9 cellular contexts compared by ENCODE assay signal in the genomic region with DNA sequence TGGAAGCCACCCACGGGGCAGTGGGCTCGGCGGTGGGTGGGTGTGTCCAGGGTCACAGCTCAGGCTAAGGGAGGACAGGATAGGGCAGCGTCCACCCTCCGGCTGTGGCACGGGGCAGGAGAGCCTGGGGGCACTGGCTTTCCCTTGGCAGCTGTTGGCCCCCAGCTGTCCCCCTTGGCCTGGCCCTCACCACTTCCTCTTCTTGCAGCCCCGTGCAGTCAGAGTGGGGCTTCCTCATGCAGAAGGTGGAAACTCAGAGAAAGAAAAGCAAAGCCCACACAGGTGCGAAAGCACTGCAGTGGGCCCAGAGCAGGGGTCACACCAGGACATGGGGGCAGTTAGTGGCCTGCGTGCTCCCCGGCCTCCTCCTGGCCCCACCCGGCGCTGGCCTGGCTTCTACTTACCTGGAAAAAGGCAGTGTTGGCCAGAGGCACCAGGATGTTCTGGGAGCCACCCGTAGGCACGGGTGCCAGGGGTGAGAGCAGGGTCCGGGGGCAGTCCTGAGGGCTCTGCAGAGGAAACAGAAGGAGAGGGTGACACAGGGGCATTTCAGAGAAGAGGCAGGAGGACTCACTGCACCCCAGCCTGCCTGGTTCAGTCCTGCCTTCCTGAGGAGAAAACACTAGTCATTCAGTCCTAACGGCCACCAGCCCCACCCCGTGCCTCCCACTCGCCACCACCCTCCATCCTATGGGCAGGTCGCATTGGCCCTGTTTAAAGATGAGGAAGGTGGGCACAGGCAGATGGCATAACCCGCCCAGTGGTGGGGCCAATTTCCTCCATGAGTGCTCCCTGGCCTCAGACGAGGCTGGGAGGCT. TPM values are rescaled to one million over a fixed set of nuclear protein-coding genes. Genes with fewer than 3 reads are reported as not detected.
DNase-seq lines count a peak whose midpoint lies in the region; ATAC-seq and TF ChIP-seq lines count a peak whose summit lies in the region.
"Had no signal": no experiment of that assay in that cellular context is flagged by ENCODE, and none has a peak within 500 bp of the region (broad histone marks: within the 10 kb centered on the region; RNA-seq: fewer than 3 reads in every experiment).

No MANE protein-coding gene starts in this region.

- no peak for TF ChIP-seq POLR2A in prostate gland (IDR thresholded peaks at IDR 0.05)

- H3K27me3 ChIP-seq in WERI-Rb-1 (ENCODE audit: insufficient read depth, low read depth, severe bottlenecking) = no peaks in the 10 kb centered on the region
- no peaks in the 10 kb centered on the region for H3K27me3 ChIP-seq in prostate gland (replicated peaks; ENCODE audit: insufficient read depth)

- ATAC-seq in GM18867 (IDR thresholded peaks at IDR 0.05; ENCODE audit: unreplicated experiment) (peak; percentile 70), HG03066 (IDR thresholded peaks at IDR 0.05; ENCODE audit: low read depth, unreplicated experiment) (peak; percentile 68)

- TF ChIP-seq CTCF in WERI-Rb-1 (IDR thresholded peaks at IDR 0.05; ENCODE audit: low read depth, low read length) = no peak
- TF ChIP-seq CTCF in prostate gland (IDR thresholded peaks at IDR 0.05) = no peak

- no peaks in the 10 kb centered on the region for H3K9me3 ChIP-seq in WERI-Rb-1 (ENCODE audit: severe bottlenecking)
- no peaks in the 10 kb centered on the region for H3K9me3 ChIP-seq in prostate gland

- H3K36me3 ChIP-seq in WERI-Rb-1 = peaks cover 4% of the 10 kb centered on the region
- no peaks in the 10 kb centered on the region for H3K36me3 ChIP-seq in prostate gland

- 82% methylated on average over 21 of the region's 21 CpGs for WGBS in prostate gland

- H3K4me3 ChIP-seq in WERI-Rb-1 (ENCODE audit: low read depth, low read length) = no peak overlapping the region
- no peak overlapping the region for H3K4me3 ChIP-seq in prostate gland

- DNase-seq in WERI-Rb-1 (no peak), prostate gland (ENCODE audit: low spot score) (no peak), NCI-H2196 treated with DMSO at 0.1 percent for 48 hours (lab: John Stamatoyannopoulos, UW; ENCODE audit: unreplicated experiment) (no peak), SHP77 (lab: John Stamatoyannopoulos, UW) (no peak), NCI-H2107 treated with DMSO at 0.1 percent for 48 hours (lab: John Stamatoyannopoulos, UW; ENCODE audit: unreplicated experiment) (no peak), middle frontal gyrus (ENCODE audit: extremely low spot score, low spot score) (no peak)

- H3K4me1 ChIP-seq in prostate gland (replicated peaks) = no peaks in the 10 kb centered on the region

- intact Hi-C loops in prostate gland (cut with DNase I) = no loop called here

- peak overlapping the region; percentile 61 for H3K27ac ChIP-seq in WERI-Rb-1
- H3K27ac ChIP-seq in prostate gland = peak overlapping the region; percentile 22 to 45

RNA-seq across cellular contexts. Expression of gene PLXND1, which starts 28.3 kb away (rescaled TPM):
- 10 to 100 TPM; 19.7 to 83.6 TPM for total RNA-seq in prostate gland

RNA-seq across cellular contexts. Expression of gene H1-8, which starts 35.2 kb away (rescaled TPM):
- total RNA-seq in prostate gland = not detected
- total RNA-seq: aorta had no signal

RNA-seq across cellular contexts. Expression of gene RHO, which starts 49.7 kb away (rescaled TPM):
- total RNA-seq in prostate gland = under 1 TPM in 1 of 2 donors, not detected in 1; 0.23 TPM
